In genomic region chr3:55315396-55315795, GRCh38 we compare ENCODE assay signal across 27 cellular contexts.
"Had no signal": no experiment of that assay in that cellular context is flagged by ENCODE, and none has a peak within 500 bp of the region (broad histone marks: within the 10 kb centered on the region; RNA-seq: fewer than 3 reads in every experiment).

No MANE protein-coding gene starts in this region.

- H3K27ac ChIP-seq: KMS-11, Peyer's patch, SJSA1 had no signal

- H3K4me3 ChIP-seq: MG63, Peyer's patch, SJSA1 had no signal

- H3K9me3 ChIP-seq: MG63, Peyer's patch, SJSA1, SK-N-SH had no signal

- H3K36me3 ChIP-seq: MG63, Peyer's patch, SJSA1 had no signal

- ATAC-seq: PC-3 had no signal

- H3K27me3 ChIP-seq: MG63, Peyer's patch, SJSA1 had no signal

- H3K4me1 ChIP-seq: Peyer's patch, SJSA1 had no signal

- DNase-seq: Karpas-422, KBM-7, MG63, NCI-H1048, NCI-H1092 treated with DMSO at 0.1 percent for 48 hours, NCI-H1105 treated with DMSO at 0.1 percent for 48 hours, NCI-H1417, NCI-H1436, NCI-H1694, NCI-H187, NCI-H1930, NCI-H2029 treated with DMSO at 0.1 percent for 48 hours, NCI-H2081 treated with DMSO at 0.1 percent for 48 hours, NCI-H2107, NCI-H2171, NCI-H226, NCI-H524 treated with DMSO at 0.1 percent for 48 hours, NCI-H526 treated with DMSO at 0.1 percent for 48 hours, NCI-H774, PC-3, Peyer's patch, Right ventricle myocardium superior, RPMI8226, SHP77 treated with DMSO at 0.1 percent for 48 hours, SK-N-SH had no signal
